In the genomic region with DNA sequence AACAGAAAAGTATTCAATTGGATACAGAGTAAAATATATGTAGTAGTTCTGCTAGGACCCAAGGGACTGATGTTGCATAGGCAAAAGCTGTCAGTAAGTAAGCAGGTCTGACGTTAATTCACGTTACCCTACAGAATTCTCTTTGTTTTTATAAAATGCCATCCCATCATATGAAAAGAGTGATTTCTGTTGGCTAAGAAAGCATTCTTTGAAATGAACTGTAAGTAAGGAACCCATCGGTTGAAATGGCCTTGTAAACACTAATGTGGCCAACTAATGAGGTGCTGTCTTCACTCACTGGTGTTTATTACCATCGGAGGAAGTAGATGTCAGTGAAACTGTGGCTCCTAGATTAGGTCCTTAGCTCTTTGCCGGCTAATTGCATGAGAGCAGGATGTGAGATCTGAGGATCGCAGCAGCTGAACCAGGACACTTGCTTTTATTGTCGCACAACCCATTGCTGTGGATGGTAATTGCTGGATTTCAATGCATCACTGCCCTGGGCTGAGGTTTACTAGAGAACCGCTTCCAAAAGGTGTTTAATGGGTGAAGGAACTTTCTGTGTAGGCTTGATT, we compare ENCODE assay signal across 25 cellular contexts.
"Had no signal": no experiment of that assay in that cellular context is flagged by ENCODE, and none has a peak within 500 bp of the region (broad histone marks: within the 10 kb centered on the region; RNA-seq: fewer than 3 reads in every experiment).

No MANE protein-coding gene starts in this region.

- H3K4me2 ChIP-seq: hepatocyte had no signal

- DNase-seq: activated CD4-positive, alpha-beta T cell treated with anti-CD3 and anti-CD28 coated beads for 36 hours; activated CD4-positive, alpha-beta T cell treated with anti-CD3 and anti-CD28 coated beads, Interleukin-2, amount 50 U/mL, for 4 hours; activated effector memory CD4-positive, alpha-beta T cell treated with anti-CD3 and anti-CD28 coated beads, Interleukin-2, amount 50 U/mL, for 16 hours; activated naive CD4-positive, alpha-beta T cell treated with anti-CD3 and anti-CD28 coated beads, Interleukin-2, amount 10 ng/mL, durations not matched to agents 7 days and 5 days; amygdala; effector CD4-positive, alpha-beta T cell; foreskin melanocyte; immature natural killer cell; left ventricle myocardium superior; mammary epithelial cell; midbrain; natural killer cell; ovary; stimulated activated CD4-positive, alpha-beta T cell treated with anti-CD3 and anti-CD28 coated beads, Interleukin-12 subunit alpha, Interleukin-12 subunit beta, amount 100 ng/mL, for 4 hours; stimulated activated CD4-positive, alpha-beta T cell treated with anti-CD3 and anti-CD28 coated beads, Interleukin-4, amount 100 ng/mL, for 4 hours; stimulated activated naive CD8-positive, alpha-beta T cell treated with anti-CD3 and anti-CD28 coated beads, Interleukin-15, Interleukin-2, amounts not matched to agents 100 U/mL and 50 U/mL, for 24 hours; substantia nigra; T-helper 1 cell; thyroid gland had no signal

- H3K4me3 ChIP-seq: cardiac muscle cell, hepatocyte, ovary, prostate gland, right atrium auricular region, thyroid gland had no signal

- H3K27me3 Mint-ChIP-seq: activated CD4-positive, alpha-beta T cell treated with anti-CD3 and anti-CD28 coated beads for 36 hours; activated naive CD4-positive, alpha-beta T cell treated with anti-CD3 and anti-CD28 coated beads, Interleukin-2, amount 10 ng/mL, durations not matched to agents 7 days and 5 days; dendritic cell treated with granulocyte-macrophage colony-stimulating factor and Interleukin-4, amounts not matched to agents 40 ng/mL and 50 ng/mL, for 4 days had no signal

- H3K4me1 Mint-ChIP-seq: activated CD4-positive, alpha-beta T cell treated with anti-CD3 and anti-CD28 coated beads for 36 hours; activated naive CD4-positive, alpha-beta T cell treated with anti-CD3 and anti-CD28 coated beads, Interleukin-2, amount 10 ng/mL, durations not matched to agents 7 days and 5 days; immature natural killer cell; natural killer cell had no signal

- H3K9me3 ChIP-seq: ovary, prostate gland, right atrium auricular region, thyroid gland had no signal

- H3K27ac Mint-ChIP-seq: activated CD4-positive, alpha-beta T cell treated with anti-CD3 and anti-CD28 coated beads for 36 hours; activated naive CD4-positive, alpha-beta T cell treated with anti-CD3 and anti-CD28 coated beads, Interleukin-2, amount 10 ng/mL, durations not matched to agents 7 days and 5 days; dendritic cell treated with granulocyte-macrophage colony-stimulating factor and Interleukin-4, amounts not matched to agents 40 ng/mL and 50 ng/mL, for 4 days; immature natural killer cell; natural killer cell had no signal

- H3K4me1 ChIP-seq: prostate gland, right atrium auricular region, thyroid gland had no signal

- FAIRE-seq: TTC549 had no signal

- H3K27me3 ChIP-seq: cardiac muscle cell, hepatocyte, ovary, right atrium auricular region, thyroid gland had no signal

- H3K4me3 Mint-ChIP-seq: activated CD4-positive, alpha-beta T cell treated with anti-CD3 and anti-CD28 coated beads for 36 hours; activated naive CD4-positive, alpha-beta T cell treated with anti-CD3 and anti-CD28 coated beads, Interleukin-2, amount 10 ng/mL, durations not matched to agents 7 days and 5 days; dendritic cell treated with granulocyte-macrophage colony-stimulating factor and Interleukin-4, amounts not matched to agents 40 ng/mL and 50 ng/mL, for 4 days; immature natural killer cell; natural killer cell had no signal

- H3K9me3 Mint-ChIP-seq: activated naive CD4-positive, alpha-beta T cell treated with anti-CD3 and anti-CD28 coated beads, Interleukin-2, amount 10 ng/mL, durations not matched to agents 7 days and 5 days; dendritic cell treated with granulocyte-macrophage colony-stimulating factor and Interleukin-4, amounts not matched to agents 40 ng/mL and 50 ng/mL, for 4 days; immature natural killer cell; natural killer cell had no signal

- H3K36me3 ChIP-seq: ovary had no signal

- ATAC-seq: activated CD4-positive, alpha-beta T cell treated with anti-CD3 and anti-CD28 coated beads for 36 hours; left ventricle myocardium superior; natural killer cell; stimulated activated naive CD8-positive, alpha-beta T cell treated with anti-CD3 and anti-CD28 coated beads, Interleukin-15, Interleukin-2, amounts not matched to agents 100 U/mL and 50 U/mL, for 24 hours had no signal

- H2AFZ ChIP-seq: hepatocyte had no signal

- H3K27ac ChIP-seq: cardiac muscle cell, hepatocyte, ovary, prostate gland, right atrium auricular region, thyroid gland had no signal
